8 cellular contexts compared by ENCODE assay signal in the genomic region with DNA sequence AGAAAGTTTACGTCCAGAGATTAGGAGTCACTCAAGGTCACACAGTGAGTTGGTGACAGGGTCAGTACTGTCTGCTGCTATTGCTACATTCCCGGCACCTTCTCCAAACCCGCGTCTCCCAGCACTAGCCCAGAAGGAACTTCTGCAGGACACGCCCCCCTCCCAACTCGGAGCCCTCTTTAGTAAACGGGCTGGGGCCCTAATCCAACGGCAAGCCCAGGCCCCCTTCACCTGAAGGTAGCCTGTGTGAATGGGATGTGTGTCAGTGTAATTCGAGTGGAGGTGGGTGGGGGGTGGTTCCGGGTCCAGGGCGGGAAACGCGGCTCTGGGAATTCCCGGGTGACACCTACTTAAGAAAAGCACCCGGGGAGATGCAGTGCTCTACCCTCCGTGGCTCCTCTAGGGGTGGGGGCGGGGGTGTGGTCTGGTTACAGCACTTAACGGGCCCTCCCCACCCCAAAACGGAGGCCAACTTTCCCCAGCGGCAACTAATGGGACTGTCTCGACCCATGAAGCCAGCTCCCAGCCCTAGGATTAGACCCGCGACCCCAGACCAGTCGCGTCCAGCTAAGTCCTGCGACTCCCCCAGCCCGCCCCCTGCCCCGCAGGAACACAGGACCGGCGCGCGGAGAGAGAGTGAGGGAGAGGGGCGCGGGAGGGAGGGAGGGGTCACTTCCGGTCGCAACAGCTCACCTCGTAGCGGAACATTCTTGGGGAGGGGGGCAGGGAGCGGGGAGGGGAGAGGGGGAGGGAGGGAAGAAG. TPM values are rescaled to one million over a fixed set of nuclear protein-coding genes. Genes with fewer than 3 reads are reported as not detected.
DNase-seq lines count a peak whose midpoint lies in the region; ATAC-seq and TF ChIP-seq lines count a peak whose summit lies in the region.

No MANE protein-coding gene starts in this region.

- POLR2A ChIA-PET in CD8-positive, alpha-beta T cell (lab: Charles Lee), result interaction anchor here (1.0 to 2.1 kb wide), 9 partner anchors 11 to 142 kb away, joined by 3 to 58 read pairs (median 9); a partner anchor contains a TSS

- H3K36me3 ChIP-seq in CD8-positive, alpha-beta T cell (ENCODE audit: insufficient read depth, low read length), result peaks cover 10% of the 10 kb centered on the region
- peaks cover 26% of the 10 kb centered on the region for H3K36me3 ChIP-seq in brain microvascular endothelial cell (replicated peaks)

- peaks cover 38% of the 10 kb centered on the region for H3K36me3 Mint-ChIP-seq in CD8-positive, alpha-beta T cell
- H3K36me3 Mint-ChIP-seq in T-helper 2 cell treated with Interferon-gamma antibody and Interleukin-4, amounts not matched to agents 5 μg/mL and 100 μg/mL, for 36 hours (ENCODE audit: low read depth), result peaks cover 28% of the 10 kb centered on the region
- peaks cover 0 to 14% (median 12%) of the 10 kb centered on the region in 3 donors for H3K36me3 Mint-ChIP-seq in immature natural killer cell

- peak overlapping the region; percentile 96 for H3K27ac Mint-ChIP-seq in CD8-positive, alpha-beta T cell
- peak overlapping the region; percentile 89 for H3K27ac Mint-ChIP-seq in T-helper 2 cell treated with Interferon-gamma antibody and Interleukin-4, amounts not matched to agents 5 μg/mL and 100 μg/mL, for 36 hours
- peak overlapping the region; percentile 80 to 99 (median 92) for H3K27ac Mint-ChIP-seq in immature natural killer cell

- in situ Hi-C loops in brain microvascular endothelial cell (cut with HindIII; ENCODE audit: low pct_ligation_motif_present, low sequenced_read_pairs), result no loop called here

- no peaks in the 10 kb centered on the region for H3K27me3 ChIP-seq in CD8-positive, alpha-beta T cell (ENCODE audit: insufficient read depth, low read length)
- no peaks in the 10 kb centered on the region for H3K27me3 ChIP-seq in brain microvascular endothelial cell (replicated peaks)

- H3K27ac ChIP-seq in CD8-positive, alpha-beta T cell (ENCODE audit: low read depth, low read length), result peak overlapping the region; percentile 99
- H3K27ac ChIP-seq in brain microvascular endothelial cell, result peak overlapping the region; percentile 96

- peaks cover 22% of the 10 kb centered on the region for H3K4me1 ChIP-seq in CD8-positive, alpha-beta T cell (ENCODE audit: insufficient read depth, low read length)

- CTCF ChIA-PET in CD8-positive, alpha-beta T cell (lab: Charles Lee), result interaction anchor here (0.9 to 1.9 kb wide), 5 partner anchors 9 to 130 kb away, joined by 3 to 15 read pairs (median 7); a partner anchor contains a TSS

- H3K27me3 Mint-ChIP-seq in CD8-positive, alpha-beta T cell (ENCODE audit: low read depth), result no peaks in the 10 kb centered on the region
- no peaks in the 10 kb centered on the region for H3K27me3 Mint-ChIP-seq in T-helper 2 cell treated with Interferon-gamma antibody and Interleukin-4, amounts not matched to agents 5 μg/mL and 100 μg/mL, for 36 hours (ENCODE audit: low read depth)
- peaks cover 7 to 16% (median 8%) of the 10 kb centered on the region in 3 donors for H3K27me3 Mint-ChIP-seq in immature natural killer cell (ENCODE audit: low read depth in 3 of 3)

- TF ChIP-seq CTCF in CD8-positive, alpha-beta T cell (IDR thresholded peaks at IDR 0.05), result no peak
- TF ChIP-seq CTCF in brain microvascular endothelial cell (IDR thresholded peaks at IDR 0.05; ENCODE audit: low read depth, low read length, missing control alignments), result peak; percentile 43

- DNase-seq in CD8-positive, alpha-beta T cell, result peak in 3 of 7 experiments; percentile 39 to 69 (median 56)
- DNase-seq in HS-27A (ENCODE audit: low read depth) (peak; percentile 7), brain microvascular endothelial cell (peak; percentile 28), immature natural killer cell (peak in 1 of 3 donors; percentile 51), NCI-H1694 (lab: John Stamatoyannopoulos, UW) (no peak)
- peak; percentile 40 for DNase-seq in T-helper 2 cell treated with Interferon-gamma antibody and Interleukin-4, amounts not matched to agents 5 μg/mL and 100 μg/mL, for 36 hours (ENCODE audit: low spot score)
- peak; percentile 80 for DNase-seq in stimulated activated CD4-positive, alpha-beta T cell treated with anti-CD3 and anti-CD28 coated beads, Interleukin-15, amount 100 ng/mL, for 24 hours

- H3K4me3 ChIP-seq in CD8-positive, alpha-beta T cell (ENCODE audit: low read depth, low read length), result peak overlapping the region; percentile 98
- H3K4me3 ChIP-seq in brain microvascular endothelial cell (ENCODE audit: low read depth, low read length), result peak overlapping the region; percentile 80

- H3K4me3 Mint-ChIP-seq in CD8-positive, alpha-beta T cell, result peak overlapping the region; percentile 98
- H3K4me3 Mint-ChIP-seq in T-helper 2 cell treated with Interferon-gamma antibody and Interleukin-4, amounts not matched to agents 5 μg/mL and 100 μg/mL, for 36 hours, result peak overlapping the region; percentile 89
- H3K4me3 Mint-ChIP-seq in immature natural killer cell, result peak overlapping the region; percentile 85 to 94 (median 91)

- intact Hi-C loops in CD8-positive, alpha-beta T cell (cut with DNase I, micrococcal nuclease), result loop anchor here (2.0 to 5.0 kb wide), 5 partner anchors 106 to 1956 kb away; a partner anchor contains a TSS

- peaks cover 47% of the 10 kb centered on the region for H3K4me1 Mint-ChIP-seq in CD8-positive, alpha-beta T cell (ENCODE audit: low read depth)
- H3K4me1 Mint-ChIP-seq in T-helper 2 cell treated with Interferon-gamma antibody and Interleukin-4, amounts not matched to agents 5 μg/mL and 100 μg/mL, for 36 hours (ENCODE audit: low read depth), result peaks cover 33% of the 10 kb centered on the region
- H3K4me1 Mint-ChIP-seq in immature natural killer cell, result peaks cover 37 to 56% of the 10 kb centered on the region in 2 donors

- H3K9me3 ChIP-seq in CD8-positive, alpha-beta T cell (ENCODE audit: low read length), result no peaks in the 10 kb centered on the region

- H3K9me3 Mint-ChIP-seq in CD8-positive, alpha-beta T cell, result no peaks in the 10 kb centered on the region
- H3K9me3 Mint-ChIP-seq in T-helper 2 cell treated with Interferon-gamma antibody and Interleukin-4, amounts not matched to agents 5 μg/mL and 100 μg/mL, for 36 hours, result no peaks in the 10 kb centered on the region
- no peaks in the 10 kb centered on the region for H3K9me3 Mint-ChIP-seq in immature natural killer cell

- peak; percentile 24 for ATAC-seq in CD8-positive, alpha-beta T cell
- ATAC-seq in GM19452 (IDR thresholded peaks at IDR 0.05; ENCODE audit: unreplicated experiment), result peak; percentile 8

RNA-seq across cellular contexts. Expression of a gene that starts 0.5 kb away (rescaled TPM):
- 10 to 100 TPM; 59.5 to 59.6 TPM for total RNA-seq in CD8-positive, alpha-beta T cell
- polyA plus RNA-seq in immature natural killer cell, result 1 to 10 TPM; 2.2 to 6.2 (median 2.4) TPM

RNA-seq across cellular contexts. Expression of a gene that starts 45.3 kb away (rescaled TPM):
- total RNA-seq in CD8-positive, alpha-beta T cell, result not detected
- polyA plus RNA-seq in immature natural killer cell, result not detected

RNA-seq across cellular contexts. Expression of a gene that starts 52.8 kb away (rescaled TPM):
- total RNA-seq in CD8-positive, alpha-beta T cell, result 10 to 100 TPM; 66.0 to 66.3 TPM
- 10 to 100 TPM; 14.7 to 22.2 (median 19.0) TPM for polyA plus RNA-seq in immature natural killer cell
